Comparison of ENCODE assay signal across 12 cellular contexts in the genomic region with DNA sequence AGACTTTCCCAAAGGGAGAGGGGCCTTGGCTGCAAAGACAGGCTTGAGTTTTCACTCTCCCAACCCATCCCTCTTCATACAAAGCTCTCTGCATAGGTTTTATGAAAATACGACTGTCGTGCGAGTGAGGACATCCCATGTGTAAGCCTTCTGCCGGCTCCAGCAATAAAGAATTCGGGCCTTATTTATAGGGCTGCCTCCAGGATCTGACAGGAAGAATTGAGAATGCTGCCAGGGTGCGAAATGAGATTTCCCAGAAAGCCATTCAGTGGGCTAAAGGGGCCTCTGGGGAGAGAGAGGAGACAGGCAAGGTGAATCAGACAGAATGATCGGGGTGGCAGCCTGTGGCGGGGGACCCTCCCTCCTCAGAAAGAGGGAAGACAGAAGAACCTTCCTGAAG.
DNase-seq lines count a peak whose midpoint lies in the region; ATAC-seq and TF ChIP-seq lines count a peak whose summit lies in the region.
"Had no signal": no experiment of that assay in that cellular context is flagged by ENCODE, and none has a peak within 500 bp of the region (broad histone marks: within the 10 kb centered on the region; RNA-seq: fewer than 3 reads in every experiment).

No MANE protein-coding gene starts in this region.

- ATAC-seq in GM19395 (IDR thresholded peaks at IDR 0.05; ENCODE audit: unreplicated experiment) (no peak), GM21447 (IDR thresholded peaks at IDR 0.05; ENCODE audit: unreplicated experiment) (no peak)
- ATAC-seq: GM12878 had no signal

- no peak for TF ChIP-seq EP300 in sigmoid colon (IDR thresholded peaks at IDR 0.05)

- H3K27me3 Mint-ChIP-seq in brain: no peaks in the 10 kb centered on the region
- H3K27me3 Mint-ChIP-seq in mesothelial cell of epicardium (ENCODE audit: low read depth): no peaks in the 10 kb centered on the region

- no peak overlapping the region for H3K4me3 ChIP-seq in sigmoid colon
- H3K4me3 ChIP-seq: GM12878, HAP-1 had no signal

- peak overlapping the region in 3 of 4 donors; percentile 46 to 64 (median 49) for H3K27ac ChIP-seq in sigmoid colon

- H3K27ac Mint-ChIP-seq in brain (peak overlapping the region in 3 of 5 experiments; percentile 25 to 69 (median 39)), mesothelial cell of epicardium (peak overlapping the region; percentile 83)
- H3K27ac Mint-ChIP-seq: B cell; CD4-positive, alpha-beta memory T cell had no signal

- H3K9me3 ChIP-seq in sigmoid colon: peaks cover 0 to under 1% (median 0%) of the 10 kb centered on the region in 4 donors
- H3K9me3 ChIP-seq: HAP-1 had no signal

- H3K36me3 Mint-ChIP-seq in brain: no peaks in the 10 kb centered on the region
- peaks cover 5% of the 10 kb centered on the region for H3K36me3 Mint-ChIP-seq in mesothelial cell of epicardium
- H3K36me3 Mint-ChIP-seq: CD4-positive, alpha-beta memory T cell had no signal

- H3K36me3 ChIP-seq in sigmoid colon: no peaks in the 10 kb centered on the region
- H3K36me3 ChIP-seq: HAP-1 had no signal

- TF ChIP-seq POLR2A in sigmoid colon (IDR thresholded peaks at IDR 0.05): no peak

- peaks cover 4 to 32% (median 17%) of the 10 kb centered on the region in 5 experiments for H3K9me3 Mint-ChIP-seq in brain
- H3K9me3 Mint-ChIP-seq in mesothelial cell of epicardium: peaks cover 19% of the 10 kb centered on the region

- WGBS in sigmoid colon, 2 donors: 68 to 69% methylated on average over 8 of the region's 8 CpGs

- DNase-seq in NCI-H69 (lab: John Stamatoyannopoulos, UW) (peak; percentile 39), mesothelial cell of epicardium (ENCODE audit: low spot score in 2 of 2, unreplicated experiment in 2 of 2) (peak in 1 of 2 experiments; percentile 44), sigmoid colon (no peak), NCI-H524 (lab: John Stamatoyannopoulos, UW) (no peak)
- DNase-seq: CD4-positive, alpha-beta memory T cell; GOT3 had no signal

- H3K4me3 Mint-ChIP-seq in brain (no peak overlapping the region), mesothelial cell of epicardium (peak overlapping the region; percentile 3)
- H3K4me3 Mint-ChIP-seq: B cell; CD4-positive, alpha-beta memory T cell had no signal

- intact Hi-C loops in sigmoid colon (cut with DNase I): no loop called here

- H3K4me1 ChIP-seq in sigmoid colon: peaks cover 0 to 58% (median 46%) of the 10 kb centered on the region in 4 donors
- H3K4me1 ChIP-seq: HAP-1 had no signal

- H3K27me3 ChIP-seq in sigmoid colon: no peaks in the 10 kb centered on the region

- TF ChIP-seq CTCF in brain (conservative IDR thresholded peaks at IDR 0.05) (no peak), mesothelial cell of epicardium (IDR thresholded peaks at IDR 0.05; ENCODE audit: unreplicated experiment) (no peak), sigmoid colon (IDR thresholded peaks at IDR 0.05) (no peak)

- H3K4me1 Mint-ChIP-seq in brain: peaks cover 16% of the 10 kb centered on the region
- peaks cover 26% of the 10 kb centered on the region for H3K4me1 Mint-ChIP-seq in mesothelial cell of epicardium
- H3K4me1 Mint-ChIP-seq: B cell; CD4-positive, alpha-beta memory T cell had no signal
